Comparison of ENCODE assay signal across 8 cellular contexts in genomic region chr3:115658032-115658336, GRCh38. TPM values are rescaled to one million over a fixed set of nuclear protein-coding genes. Genes with fewer than 3 reads are reported as not detected.
DNase-seq lines count a peak whose midpoint lies in the region; ATAC-seq and TF ChIP-seq lines count a peak whose summit lies in the region.

No MANE protein-coding gene starts in this region.

- H3K36me3 ChIP-seq in Loucy (ENCODE audit: insufficient read depth, low read length), result no peaks in the 10 kb centered on the region
- H3K36me3 ChIP-seq in ectodermal cell (ENCODE audit: control insufficient read depth, insufficient read depth, low read length), result no peaks in the 10 kb centered on the region
- H3K36me3 ChIP-seq in neural cell (ENCODE audit: insufficient read depth, low read length), result peaks cover 9% of the 10 kb centered on the region

- H3K4me2 ChIP-seq in Loucy (ENCODE audit: low read depth, low read length, poor library complexity, severe bottlenecking) (peak overlapping the region; percentile 95), neural cell (ENCODE audit: low read length) (peak overlapping the region; percentile 66)

- TF ChIP-seq EP300 in neural cell (conservative IDR thresholded peaks at IDR 0.05; ENCODE audit: poor library complexity, severe bottlenecking), result no peak

- CTCF ChIA-PET in GM10248 (lab: Yijun Ruan, JAX), result interaction anchor here (0.8 to 1.1 kb wide), 3 partner anchors 9 to 11 kb away, joined by 3 to 4 read pairs (median 3); no protein-coding TSS in a partner anchor

- peak overlapping the region; percentile 84 for H3K4me3 ChIP-seq in Loucy (ENCODE audit: low read length, poor library complexity, severe bottlenecking)
- peak overlapping the region; percentile 58 for H3K4me3 ChIP-seq in ectodermal cell (ENCODE audit: insufficient read depth, low read depth, low read length)
- H3K4me3 ChIP-seq in neural cell (ENCODE audit: low read length), result peak overlapping the region; percentile 67

- DNase-seq in CD14-positive monocyte (ENCODE audit: low spot score), result no peak
- no peak for DNase-seq in NAMALWA (ENCODE audit: low spot score)
- DNase-seq in GM10248 (ENCODE audit: extremely low spot score), result no peak

- peaks cover 0 to 2% (median 0%) of the 10 kb centered on the region in 7 donors for H3K9me3 Mint-ChIP-seq in CD14-positive monocyte

- H4K20me1 ChIP-seq in Loucy (ENCODE audit: insufficient read depth, low read length, poor library complexity, severe bottlenecking), result no peaks in the 10 kb centered on the region
- H4K20me1 ChIP-seq in neural cell (ENCODE audit: insufficient read depth), result no peaks in the 10 kb centered on the region

- POLR2A ChIA-PET in GM10248 (lab: Yijun Ruan, JAX), result no interaction called here

- intact Hi-C loops in CD14-positive monocyte (cut with micrococcal nuclease), result no loop called here

- H2AFZ ChIP-seq in Loucy (ENCODE audit: low read length), result peak overlapping the region; percentile 94
- H2AFZ ChIP-seq in neural cell (ENCODE audit: low read depth, low read length), result no peak overlapping the region

- H3K4me1 Mint-ChIP-seq in CD14-positive monocyte, result peaks cover 13% of the 10 kb centered on the region

- no peak for TF ChIP-seq RAD21 in neural cell (conservative IDR thresholded peaks at IDR 0.05)

- H3K27ac Mint-ChIP-seq in CD14-positive monocyte, result peak overlapping the region in 6 of 7 donors; percentile 32 to 91 (median 84)

- peak overlapping the region; percentile 85 to 94 for H3K4me3 Mint-ChIP-seq in CD14-positive monocyte

- H3K4me1 ChIP-seq in Loucy (ENCODE audit: insufficient read depth, low read length, poor library complexity, severe bottlenecking) (peaks cover 30% of the 10 kb centered on the region), ectodermal cell (ENCODE audit: control insufficient read depth, insufficient read depth, low read length) (peaks cover 22% of the 10 kb centered on the region)

- ATAC-seq in GM18867 (IDR thresholded peaks at IDR 0.05; ENCODE audit: unreplicated experiment), result no peak
- no peak for ATAC-seq in GM18502 (IDR thresholded peaks at IDR 0.05; ENCODE audit: poor library complexity, unreplicated experiment)

- H3K27me3 ChIP-seq in Loucy (ENCODE audit: insufficient read depth, low read length, poor library complexity, severe bottlenecking), result no peaks in the 10 kb centered on the region
- H3K27me3 ChIP-seq in ectodermal cell (ENCODE audit: control insufficient read depth, insufficient read depth, low read length, poor library complexity, severe bottlenecking), result no peaks in the 10 kb centered on the region
- H3K27me3 ChIP-seq in neural cell (ENCODE audit: insufficient read depth, low read depth, low read length), result no peaks in the 10 kb centered on the region

- H3K9me3 ChIP-seq in Loucy (ENCODE audit: insufficient read depth, low read depth, low read length), result no peaks in the 10 kb centered on the region
- H3K9me3 ChIP-seq in ectodermal cell (ENCODE audit: control insufficient read depth, low read length), result no peaks in the 10 kb centered on the region
- H3K9me3 ChIP-seq in neural cell (ENCODE audit: low read length), result no peaks in the 10 kb centered on the region

- H3K27me3 Mint-ChIP-seq in CD14-positive monocyte (ENCODE audit: low read depth in 3 of 3), result peaks cover 26 to 56% (median 35%) of the 10 kb centered on the region in 3 donors

- H3F3A ChIP-seq in Loucy (ENCODE audit: low read depth), result peaks cover 10% of the 10 kb centered on the region; the same call in 1 of the 2 replicates
- peaks cover 9% of the 10 kb centered on the region for H3F3A ChIP-seq in neural cell (ENCODE audit: insufficient read depth, low read length, poor library complexity, severe bottlenecking)

- TF ChIP-seq CTCF in CD14-positive monocyte (IDR thresholded peaks at IDR 0.05) (no peak), Loucy (conservative IDR thresholded peaks at IDR 0.05; ENCODE audit: low read length) (no peak), neural cell (IDR thresholded peaks at IDR 0.05; ENCODE audit: poor library complexity, severe bottlenecking) (no peak), GM10248 (IDR thresholded peaks at IDR 0.05; ENCODE audit: control extremely low read depth, extremely low read depth, low read depth, missing control alignments) (no peak)

- no peaks in the 10 kb centered on the region for H3K36me3 Mint-ChIP-seq in CD14-positive monocyte

- WGBS in ectodermal cell, 2 experiments, result 8 to 31% methylated on average over 3 of the region's 3 CpGs

- H3K9me2 ChIP-seq in Loucy (replicated peaks; ENCODE audit: low read depth, low read length), result no peaks in the 10 kb centered on the region
- no peaks in the 10 kb centered on the region for H3K9me2 ChIP-seq in neural cell (ENCODE audit: insufficient read depth, low read length)

- H3K9ac ChIP-seq in Loucy (ENCODE audit: low read depth, low read length, poor library complexity, severe bottlenecking) (peak overlapping the region; percentile 93), neural cell (ENCODE audit: low read length) (peak overlapping the region; percentile 92)

- H3K79me2 ChIP-seq in Loucy (ENCODE audit: insufficient read depth, low read length) (no peaks in the 10 kb centered on the region), neural cell (replicated peaks; ENCODE audit: insufficient read depth, low read length) (peaks cover 95% of the 10 kb centered on the region)

- peak overlapping the region; percentile 99 for H3K27ac ChIP-seq in ectodermal cell (ENCODE audit: insufficient read depth, low read depth, low read length, poor library complexity, severe bottlenecking)
- H3K27ac ChIP-seq in neural cell (ENCODE audit: low read length), result peak overlapping the region; percentile 97

TF ChIP-seq in neural cell, 6 proteins besides CTCF, POLR2A, EP300 and RAD21:
- no peak for TF ChIP-seq POLR2AphosphoS5 (IDR thresholded peaks at IDR 0.05)
- TF ChIP-seq SMC3 (conservative IDR thresholded peaks at IDR 0.05; ENCODE audit: poor library complexity), result no peak
- no peak for TF ChIP-seq MXI1 (conservative IDR thresholded peaks at IDR 0.05; ENCODE audit: poor library complexity, severe bottlenecking)
- TF ChIP-seq REST (IDR thresholded peaks at IDR 0.05; ENCODE audit: borderline replicate concordance), result no peak
- TF ChIP-seq TAF1 (IDR thresholded peaks at IDR 0.05; ENCODE audit: low read depth), result no peak
- no peak for TF ChIP-seq EZH2 (IDR thresholded peaks at IDR 0.05; ENCODE audit: borderline replicate concordance, insufficient read depth, low read length, poor library complexity, severe bottlenecking)

RNA-seq across cellular contexts. Expression of gene GAP43, which starts 34.7 kb away (rescaled TPM):
- polyA plus RNA-seq in CD14-positive monocyte (not detected), neural cell (1,300 and 1,327 TPM in 2 replicates)
- polyA plus RNA-seq in ectodermal cell (2013, experiment 1 of 4), result 73.7 TPM
- polyA plus RNA-seq in ectodermal cell (2013, experiment 2 of 4), result 58.7 TPM
- polyA plus RNA-seq in ectodermal cell (2013, experiment 3 of 4), result 59.6 TPM
- polyA plus RNA-seq in ectodermal cell (2013, experiment 4 of 4), result 66.3 TPM
- 585 and 639 TPM in 2 replicates for polyA minus RNA-seq in neural cell

Comparison
In these comparisons a context has a peak if more than half of its experiments do, and no peak if none do; other contexts are left out.
1. RNA of gene GAP43, which starts 34.7 kb away (polyA plus RNA-seq): 1,300 to 1,327 TPM in neural cell; not detected in CD14-positive monocyte; every median in the first group is over 1,000 times any median in the second.
2. Peak in every context shown above with its lines, with median percentiles within 50 percentile points of each other: H3K4me3 ChIP-seq.